Comparison of ENCODE assay signal across 11 cellular contexts in genomic region chr5:140146523-140146842, GRCh38. TPM values are rescaled to one million over a fixed set of nuclear protein-coding genes. Genes with fewer than 3 reads are reported as not detected.
DNase-seq lines count a peak whose midpoint lies in the region; ATAC-seq and TF ChIP-seq lines count a peak whose summit lies in the region.
"Had no signal": no experiment of that assay in that cellular context is flagged by ENCODE, and none has a peak within 500 bp of the region (broad histone marks: within the 10 kb centered on the region; RNA-seq: fewer than 3 reads in every experiment).

No MANE protein-coding gene starts in this region.

- TF ChIP-seq CTCF in mesothelial cell of epicardium (IDR thresholded peaks at IDR 0.05; ENCODE audit: unreplicated experiment) (no peak), suprapubic skin (IDR thresholded peaks at IDR 0.05) (no peak)

- no peak overlapping the region for H3K27ac ChIP-seq in suprapubic skin
- H3K27ac ChIP-seq: PC-9 had no signal

- intact Hi-C loops in activated naive CD4-positive, alpha-beta T cell treated with anti-CD3 and anti-CD28 coated beads for 36 hours (cut with micrococcal nuclease), result loop anchor here (1.0 to 10.0 kb wide), 2 partner anchors 211 to 898 kb away; no protein-coding TSS in a partner anchor
- intact Hi-C loops in dendritic cell treated with granulocyte-macrophage colony-stimulating factor and Interleukin-4, amounts not matched to agents 40 ng/mL and 50 ng/mL, for 4 days (cut with micrococcal nuclease), result loop anchor here (1.0 kb wide), 1 partner anchor 11 kb away; no protein-coding TSS in a partner anchor

- peaks cover 20% of the 10 kb centered on the region for H3K27me3 Mint-ChIP-seq in activated naive CD4-positive, alpha-beta T cell treated with anti-CD3 and anti-CD28 coated beads for 36 hours (ENCODE audit: low read depth)
- H3K27me3 Mint-ChIP-seq in activated naive CD4-positive, alpha-beta T cell treated with anti-CD3 and anti-CD28 coated beads, Interleukin-2, amount 10 ng/mL, durations not matched to agents 7 days and 5 days, result peaks cover 71% of the 10 kb centered on the region
- H3K27me3 Mint-ChIP-seq in dendritic cell treated with granulocyte-macrophage colony-stimulating factor and Interleukin-4, amounts not matched to agents 40 ng/mL and 50 ng/mL, for 4 days, result peaks cover 50% of the 10 kb centered on the region
- peaks cover 55% of the 10 kb centered on the region for H3K27me3 Mint-ChIP-seq in mesothelial cell of epicardium (ENCODE audit: low read depth)

- peak overlapping the region; percentile 51 for H3K4me3 ChIP-seq in suprapubic skin
- H3K4me3 ChIP-seq: PC-9 had no signal

- H3K27me3 ChIP-seq in suprapubic skin, result no peaks in the 10 kb centered on the region

- no peaks in the 10 kb centered on the region for H3K36me3 Mint-ChIP-seq in activated naive CD4-positive, alpha-beta T cell treated with anti-CD3 and anti-CD28 coated beads for 36 hours (ENCODE audit: low read depth)
- H3K36me3 Mint-ChIP-seq in activated naive CD4-positive, alpha-beta T cell treated with anti-CD3 and anti-CD28 coated beads, Interleukin-2, amount 10 ng/mL, durations not matched to agents 7 days and 5 days, result no peaks in the 10 kb centered on the region
- no peaks in the 10 kb centered on the region for H3K36me3 Mint-ChIP-seq in dendritic cell treated with granulocyte-macrophage colony-stimulating factor and Interleukin-4, amounts not matched to agents 40 ng/mL and 50 ng/mL, for 4 days (ENCODE audit: low read depth)
- no peaks in the 10 kb centered on the region for H3K36me3 Mint-ChIP-seq in mesothelial cell of epicardium

- 42% methylated on average over 14 of the region's 14 CpGs for WGBS in suprapubic skin

- H3K4me3 Mint-ChIP-seq in activated naive CD4-positive, alpha-beta T cell treated with anti-CD3 and anti-CD28 coated beads for 36 hours, result peak overlapping the region; percentile 34
- no peak overlapping the region for H3K4me3 Mint-ChIP-seq in activated naive CD4-positive, alpha-beta T cell treated with anti-CD3 and anti-CD28 coated beads, Interleukin-2, amount 10 ng/mL, durations not matched to agents 7 days and 5 days
- peak overlapping the region; percentile 59 for H3K4me3 Mint-ChIP-seq in dendritic cell treated with granulocyte-macrophage colony-stimulating factor and Interleukin-4, amounts not matched to agents 40 ng/mL and 50 ng/mL, for 4 days
- H3K4me3 Mint-ChIP-seq in mesothelial cell of epicardium, result peak overlapping the region; percentile 67

- CTCF ChIA-PET in activated naive CD4-positive, alpha-beta T cell treated with anti-CD3 and anti-CD28 coated beads for 36 hours (lab: Charles Lee), result interaction anchor here (1.0 to 6.6 kb wide), 13 partner anchors 10 to 197 kb away, joined by 3 to 80 read pairs (median 4); partner anchors contain the start of gene PURA
- CTCF ChIA-PET in activated naive CD4-positive, alpha-beta T cell treated with anti-CD3 and anti-CD28 coated beads, Interleukin-2, amount 10 ng/mL, durations not matched to agents 7 days and 5 days (lab: Charles Lee), result interaction anchor here (0.6 to 6.5 kb wide), 11 partner anchors 8 to 1749 kb away, joined by 3 to 120 read pairs (median 6); partner anchors contain the start of genes NRG2 and PURA

- no peaks in the 10 kb centered on the region for H3K9me3 Mint-ChIP-seq in activated naive CD4-positive, alpha-beta T cell treated with anti-CD3 and anti-CD28 coated beads for 36 hours
- H3K9me3 Mint-ChIP-seq in activated naive CD4-positive, alpha-beta T cell treated with anti-CD3 and anti-CD28 coated beads, Interleukin-2, amount 10 ng/mL, durations not matched to agents 7 days and 5 days, result no peaks in the 10 kb centered on the region
- H3K9me3 Mint-ChIP-seq in dendritic cell treated with granulocyte-macrophage colony-stimulating factor and Interleukin-4, amounts not matched to agents 40 ng/mL and 50 ng/mL, for 4 days, result no peaks in the 10 kb centered on the region
- H3K9me3 Mint-ChIP-seq in mesothelial cell of epicardium, result no peaks in the 10 kb centered on the region
- H3K9me3 Mint-ChIP-seq: T-helper 1 cell treated with Interleukin-12 subunit alpha and Interleukin-12 subunit beta and Interleukin-4 antibody, amounts not matched to agents 30 μg/mL and 1 μg/mL, for 36 hours had no signal

- no peak overlapping the region for H3K27ac Mint-ChIP-seq in activated naive CD4-positive, alpha-beta T cell treated with anti-CD3 and anti-CD28 coated beads for 36 hours
- no peak overlapping the region for H3K27ac Mint-ChIP-seq in activated naive CD4-positive, alpha-beta T cell treated with anti-CD3 and anti-CD28 coated beads, Interleukin-2, amount 10 ng/mL, durations not matched to agents 7 days and 5 days
- H3K27ac Mint-ChIP-seq in dendritic cell treated with granulocyte-macrophage colony-stimulating factor and Interleukin-4, amounts not matched to agents 40 ng/mL and 50 ng/mL, for 4 days, result peak overlapping the region; percentile 56
- H3K27ac Mint-ChIP-seq in mesothelial cell of epicardium, result no peak overlapping the region
- H3K27ac Mint-ChIP-seq: T-helper 1 cell treated with Interleukin-12 subunit alpha and Interleukin-12 subunit beta and Interleukin-4 antibody, amounts not matched to agents 30 μg/mL and 1 μg/mL, for 36 hours had no signal

- peaks cover 38% of the 10 kb centered on the region for H3K4me1 ChIP-seq in suprapubic skin

- peaks cover 15% of the 10 kb centered on the region for H3K4me1 Mint-ChIP-seq in activated naive CD4-positive, alpha-beta T cell treated with anti-CD3 and anti-CD28 coated beads for 36 hours (ENCODE audit: low read depth)
- H3K4me1 Mint-ChIP-seq in activated naive CD4-positive, alpha-beta T cell treated with anti-CD3 and anti-CD28 coated beads, Interleukin-2, amount 10 ng/mL, durations not matched to agents 7 days and 5 days, result peaks cover 15% of the 10 kb centered on the region
- H3K4me1 Mint-ChIP-seq in dendritic cell treated with granulocyte-macrophage colony-stimulating factor and Interleukin-4, amounts not matched to agents 40 ng/mL and 50 ng/mL, for 4 days (ENCODE audit: low read depth), result peaks cover 31% of the 10 kb centered on the region
- peaks cover 12% of the 10 kb centered on the region for H3K4me1 Mint-ChIP-seq in mesothelial cell of epicardium

- no peak for TF ChIP-seq EP300 in suprapubic skin (IDR thresholded peaks at IDR 0.05)

- H3K36me3 ChIP-seq in suprapubic skin, result no peaks in the 10 kb centered on the region

- no peaks in the 10 kb centered on the region for H3K9me3 ChIP-seq in suprapubic skin

- DNase-seq in activated naive CD4-positive, alpha-beta T cell treated with anti-CD3 and anti-CD28 coated beads for 36 hours, result no peak
- DNase-seq in activated naive CD4-positive, alpha-beta T cell treated with anti-CD3 and anti-CD28 coated beads, Interleukin-2, amount 10 ng/mL, durations not matched to agents 7 days and 5 days, result no peak
- no peak for DNase-seq in mesothelial cell of epicardium (ENCODE audit: low spot score in 2 of 2, unreplicated experiment in 2 of 2)
- DNase-seq in suprapubic skin (ENCODE audit: low spot score in 2 of 2), result no peak
- DNase-seq in medulla oblongata (ENCODE audit: extremely low spot score), result no peak
- DNase-seq: DND-41 had no signal

- no peak for TF ChIP-seq POLR2A in suprapubic skin (IDR thresholded peaks at IDR 0.05)

- ATAC-seq in HG03460 (IDR thresholded peaks at IDR 0.05; ENCODE audit: unreplicated experiment) (no peak), HG02763 (IDR thresholded peaks at IDR 0.05; ENCODE audit: unreplicated experiment) (no peak)

RNA-seq across cellular contexts. Expression of gene IGIP, which starts 20.7 kb away (rescaled TPM):
- 1 to 10 TPM; 1.4 to 1.6 TPM for total RNA-seq in activated naive CD4-positive, alpha-beta T cell treated with anti-CD3 and anti-CD28 coated beads for 36 hours
- total RNA-seq in mesothelial cell of epicardium (2.6 to 3.2 TPM (median 2.8 TPM) in 3 replicates), suprapubic skin (10 to 100 TPM in 2 of 4 donors, 1 to 10 TPM in 2; 6.1 to 16.5 (median 11.6) TPM)

RNA-seq across cellular contexts. Expression of gene CYSTM1, which starts 28.5 kb away (rescaled TPM):
- 10 to 100 TPM; 22.3 to 25.1 TPM for total RNA-seq in activated naive CD4-positive, alpha-beta T cell treated with anti-CD3 and anti-CD28 coated beads for 36 hours
- total RNA-seq in mesothelial cell of epicardium (10.0 to 12.1 TPM (median 11.4 TPM) in 3 replicates), suprapubic skin (10 to 100 TPM; 21.0 to 66.4 (median 37.0) TPM)

RNA-seq across cellular contexts. Expression of gene PURA, which starts 32.6 kb away (rescaled TPM):
- 10 to 100 TPM in 1 of 2 experiments, 1 to 10 TPM in 1; 9.0 to 10.3 TPM for total RNA-seq in activated naive CD4-positive, alpha-beta T cell treated with anti-CD3 and anti-CD28 coated beads for 36 hours
- total RNA-seq in mesothelial cell of epicardium (8.1 to 8.5 TPM (median 8.3 TPM) in 3 replicates), suprapubic skin (10 to 100 TPM; 12.5 to 31.8 (median 21.9) TPM)
